30 cellular contexts compared by ENCODE assay signal in genomic region chr17:28182559-28182958, GRCh38.
"Had no signal": no experiment of that assay in that cellular context is flagged by ENCODE, and none has a peak within 500 bp of the region (broad histone marks: within the 10 kb centered on the region; RNA-seq: fewer than 3 reads in every experiment).

No MANE protein-coding gene starts in this region.

- H3K4me3 Mint-ChIP-seq: activated CD4-positive, alpha-beta memory T cell treated with anti-CD3 and anti-CD28 coated beads for 36 hours; activated CD4-positive, alpha-beta T cell treated with anti-CD3 and anti-CD28 coated beads for 36 hours; activated CD4-positive, alpha-beta T cell treated with anti-CD3 and anti-CD28 coated beads, Interleukin-2, amount 10 ng/mL, durations not matched to agents 24 days and 14 days; activated CD8-positive, alpha-beta T cell treated with anti-CD3 and anti-CD28 coated beads, Interleukin-2, amount 10 ng/mL, durations not matched to agents 7 days and 5 days; activated naive CD4-positive, alpha-beta T cell treated with anti-CD3 and anti-CD28 coated beads, Interleukin-2, amount 10 ng/mL, durations not matched to agents 7 days and 5 days; activated naive CD8-positive, alpha-beta T cell treated with anti-CD3 and anti-CD28 coated beads, Interleukin-2, amount 10 ng/mL, durations not matched to agents 7 days and 5 days; activated T-cell treated with anti-CD3 and anti-CD28 coated beads, Interleukin-2, amount 50 U/mL, for 24 hours; activated T-cell treated with anti-CD3 and anti-CD28 coated beads, Interleukin-2, amount 50 U/mL, for 72 hours; central memory CD8-positive, alpha-beta T cell; dendritic cell treated with granulocyte-macrophage colony-stimulating factor and Interleukin-4, amounts not matched to agents 40 ng/mL and 50 ng/mL, for 4 days; endodermal cell; T-helper 17 cell had no signal

- H3K27me3 Mint-ChIP-seq: activated CD4-positive, alpha-beta memory T cell treated with anti-CD3 and anti-CD28 coated beads for 36 hours; activated CD4-positive, alpha-beta T cell treated with anti-CD3 and anti-CD28 coated beads for 36 hours; activated CD4-positive, alpha-beta T cell treated with anti-CD3 and anti-CD28 coated beads, Interleukin-2, amount 10 ng/mL, durations not matched to agents 24 days and 14 days; activated naive CD4-positive, alpha-beta T cell treated with anti-CD3 and anti-CD28 coated beads, Interleukin-2, amount 10 ng/mL, durations not matched to agents 7 days and 5 days; activated naive CD8-positive, alpha-beta T cell treated with anti-CD3 and anti-CD28 coated beads, Interleukin-2, amount 10 ng/mL, durations not matched to agents 7 days and 5 days; activated T-cell treated with anti-CD3 and anti-CD28 coated beads, Interleukin-2, amount 50 U/mL, for 24 hours; central memory CD8-positive, alpha-beta T cell; dendritic cell treated with granulocyte-macrophage colony-stimulating factor and Interleukin-4, amounts not matched to agents 40 ng/mL and 50 ng/mL, for 4 days; T-helper 17 cell had no signal

- H3K27me3 ChIP-seq: ascending aorta, brain microvascular endothelial cell, dorsolateral prefrontal cortex, esophagus muscularis mucosa, gastroesophageal sphincter, heart right ventricle had no signal

- DNase-seq: activated CD4-positive, alpha-beta memory T cell treated with anti-CD3 and anti-CD28 coated beads for 36 hours; activated CD4-positive, alpha-beta T cell treated with anti-CD3 and anti-CD28 coated beads for 36 hours; activated CD4-positive, alpha-beta T cell treated with anti-CD3 and anti-CD28 coated beads, Interleukin-2, amount 10 ng/mL, durations not matched to agents 24 days and 14 days; activated CD4-positive, CD25-positive, alpha-beta regulatory T cell; activated CD4-positive, CD25-positive, alpha-beta regulatory T cell treated with anti-CD3 and anti-CD28 coated beads, Interleukin-2, amount 50 U/mL, for 72 hours; activated CD8-positive, alpha-beta memory T cell treated with anti-CD3 and anti-CD28 coated beads, Interleukin-2, amount 50 U/mL, for 48 hours; activated CD8-positive, alpha-beta T cell treated with anti-CD3 and anti-CD28 coated beads, Interleukin-2, amount 10 ng/mL, durations not matched to agents 7 days and 5 days; activated gamma-delta T cell; activated naive CD4-positive, alpha-beta T cell; activated naive CD4-positive, alpha-beta T cell treated with anti-CD3 and anti-CD28 coated beads, Interleukin-2, amount 10 ng/mL, durations not matched to agents 7 days and 5 days; activated naive CD8-positive, alpha-beta T cell treated with anti-CD3 and anti-CD28 coated beads, Interleukin-2, amount 10 ng/mL, durations not matched to agents 7 days and 5 days; activated T-cell treated with anti-CD3 and anti-CD28 coated beads for 4 hours; activated T-cell treated with anti-CD3 and anti-CD28 coated beads, Interleukin-2, amount 50 U/mL, for 24 hours; activated T-cell treated with anti-CD3 and anti-CD28 coated beads, Interleukin-2, amount 50 U/mL, for 72 hours; brain microvascular endothelial cell; dorsolateral prefrontal cortex; effector memory CD4-positive, alpha-beta T cell; endodermal cell; foreskin melanocyte; heart right ventricle; T-helper 1 cell; T-helper 17 cell had no signal

- ATAC-seq: activated CD4-positive, alpha-beta T cell treated with anti-CD3 and anti-CD28 coated beads for 36 hours; activated CD8-positive, alpha-beta T cell treated with anti-CD3 and anti-CD28 coated beads, Interleukin-2, amount 10 ng/mL, durations not matched to agents 7 days and 5 days; activated naive CD4-positive, alpha-beta T cell treated with anti-CD3 and anti-CD28 coated beads, Interleukin-2, amount 50 U/mL, for 72 hours; activated T-cell treated with anti-CD3 and anti-CD28 coated beads, Interleukin-2, amount 50 U/mL, for 72 hours; gastroesophageal sphincter; heart right ventricle; T-helper 17 cell had no signal

- H3K9me3 Mint-ChIP-seq: activated CD4-positive, alpha-beta memory T cell treated with anti-CD3 and anti-CD28 coated beads for 36 hours; activated naive CD4-positive, alpha-beta T cell treated with anti-CD3 and anti-CD28 coated beads, Interleukin-2, amount 50 U/mL, for 72 hours; activated T-cell treated with anti-CD3 and anti-CD28 coated beads, Interleukin-2, amount 50 U/mL, for 24 hours; central memory CD8-positive, alpha-beta T cell had no signal

- H3K4me1 ChIP-seq: ascending aorta, esophagus muscularis mucosa, gastroesophageal sphincter had no signal

- H3K4me3 ChIP-seq: ascending aorta, coronary artery, dorsolateral prefrontal cortex, esophagus muscularis mucosa, gastroesophageal sphincter, heart right ventricle had no signal

- H3K27ac Mint-ChIP-seq: activated CD4-positive, alpha-beta memory T cell treated with anti-CD3 and anti-CD28 coated beads for 36 hours; activated CD4-positive, alpha-beta T cell treated with anti-CD3 and anti-CD28 coated beads for 36 hours; activated CD4-positive, alpha-beta T cell treated with anti-CD3 and anti-CD28 coated beads, Interleukin-2, amount 10 ng/mL, durations not matched to agents 24 days and 14 days; activated CD8-positive, alpha-beta T cell treated with anti-CD3 and anti-CD28 coated beads, Interleukin-2, amount 10 ng/mL, durations not matched to agents 7 days and 5 days; activated naive CD4-positive, alpha-beta T cell treated with anti-CD3 and anti-CD28 coated beads, Interleukin-2, amount 10 ng/mL, durations not matched to agents 7 days and 5 days; activated naive CD4-positive, alpha-beta T cell treated with anti-CD3 and anti-CD28 coated beads, Interleukin-2, amount 50 U/mL, for 72 hours; activated naive CD8-positive, alpha-beta T cell treated with anti-CD3 and anti-CD28 coated beads, Interleukin-2, amount 10 ng/mL, durations not matched to agents 7 days and 5 days; activated T-cell treated with anti-CD3 and anti-CD28 coated beads, Interleukin-2, amount 50 U/mL, for 24 hours; activated T-cell treated with anti-CD3 and anti-CD28 coated beads, Interleukin-2, amount 50 U/mL, for 72 hours; dendritic cell treated with granulocyte-macrophage colony-stimulating factor and Interleukin-4, amounts not matched to agents 40 ng/mL and 50 ng/mL, for 4 days; endodermal cell; T-helper 17 cell had no signal

- H3K4me1 Mint-ChIP-seq: activated naive CD4-positive, alpha-beta T cell treated with anti-CD3 and anti-CD28 coated beads, Interleukin-2, amount 10 ng/mL, durations not matched to agents 7 days and 5 days; central memory CD8-positive, alpha-beta T cell; endodermal cell; T-helper 17 cell had no signal

- FAIRE-seq: bronchial epithelial cell had no signal

- H3K9me3 ChIP-seq: ascending aorta, esophagus muscularis mucosa, gastroesophageal sphincter, heart right ventricle had no signal

- H3K27ac ChIP-seq: ascending aorta, brain microvascular endothelial cell, coronary artery, esophagus muscularis mucosa, gastroesophageal sphincter, heart right ventricle had no signal
